Comparison of ENCODE assay signal across 15 cellular contexts in genomic region chr10:86301431-86301830, GRCh38.
DNase-seq lines count a peak whose midpoint lies in the region; ATAC-seq and TF ChIP-seq lines count a peak whose summit lies in the region.
"Had no signal": no experiment of that assay in that cellular context is flagged by ENCODE, and none has a peak within 500 bp of the region (broad histone marks: within the 10 kb centered on the region; RNA-seq: fewer than 3 reads in every experiment).

No MANE protein-coding gene starts in this region.

- no peak for TF ChIP-seq CTCF in RWPE2 (IDR thresholded peaks at IDR 0.05; ENCODE audit: poor library complexity, severe bottlenecking)
- TF ChIP-seq CTCF in WERI-Rb-1 (IDR thresholded peaks at IDR 0.05; ENCODE audit: low read depth, low read length) = no peak
- TF ChIP-seq CTCF in stomach (IDR thresholded peaks at IDR 0.05) = no peak

- H3K4me3 ChIP-seq in RWPE2 (ENCODE audit: severe bottlenecking) (no peak overlapping the region), WERI-Rb-1 (ENCODE audit: low read depth, low read length) (no peak overlapping the region), stomach (no peak overlapping the region)
- H3K4me3 ChIP-seq: A549, GM23338 had no signal

- TF ChIP-seq EP300 in stomach (IDR thresholded peaks at IDR 0.05) = no peak

- no peaks in the 10 kb centered on the region for H3K9me3 ChIP-seq in RWPE2 (ENCODE audit: severe bottlenecking)
- H3K9me3 ChIP-seq in WERI-Rb-1 (ENCODE audit: severe bottlenecking) = no peaks in the 10 kb centered on the region
- no peaks in the 10 kb centered on the region for H3K9me3 ChIP-seq in stomach
- H3K9me3 ChIP-seq: A549, BE2C had no signal

- no peak overlapping the region for H3K27ac ChIP-seq in RWPE2 (ENCODE audit: poor library complexity, severe bottlenecking)
- H3K27ac ChIP-seq in WERI-Rb-1 = no peak overlapping the region
- H3K27ac ChIP-seq in stomach = no peak overlapping the region
- H3K27ac ChIP-seq: A549, C4-2B had no signal

- no peak for ATAC-seq in RWPE2 (ENCODE audit: low read depth)
- ATAC-seq: A549, GM23338 had no signal

- no peaks in the 10 kb centered on the region for H3K4me1 ChIP-seq in RWPE2 (ENCODE audit: insufficient read depth, poor library complexity, severe bottlenecking)
- H3K4me1 ChIP-seq in stomach = no peaks in the 10 kb centered on the region
- H3K4me1 ChIP-seq: A549 had no signal

- WGBS in stomach, 5 donors = 45 to 88% (median 50%) methylated on average over 1 of the region's 1 CpG

- intact Hi-C loops in stomach (cut with DNase I; ENCODE audit: low total_unique reads) = no loop called here

- H3K27me3 ChIP-seq in RWPE2 (ENCODE audit: insufficient read depth, poor library complexity, severe bottlenecking) (no peaks in the 10 kb centered on the region), WERI-Rb-1 (ENCODE audit: insufficient read depth, low read depth, severe bottlenecking) (no peaks in the 10 kb centered on the region), stomach (no peaks in the 10 kb centered on the region)
- H3K27me3 ChIP-seq: BE2C had no signal

- DNase-seq in RWPE2 (ENCODE audit: low spot score) (peak; percentile 1), WERI-Rb-1 (peak; percentile 0), mesenteric fat pad (ENCODE audit: low spot score) (peak; percentile 4), stomach (peak; percentile 10), inferior parietal cortex (ENCODE audit: extremely low spot score) (no peak), COR-L47 (lab: John Stamatoyannopoulos, UW) (no peak)
- DNase-seq: BE2C; CD4-positive, alpha-beta memory T cell; DMS153; DMS79 treated with DMSO at 0.1 percent for 48 hours; EL; H7 had no signal

- H3K36me3 ChIP-seq in RWPE2 (ENCODE audit: low read depth) (no peaks in the 10 kb centered on the region), WERI-Rb-1 (no peaks in the 10 kb centered on the region), stomach (no peaks in the 10 kb centered on the region)
- H3K36me3 ChIP-seq: BE2C had no signal

- no peak for TF ChIP-seq POLR2A in stomach (IDR thresholded peaks at IDR 0.05)

Comparison
In these comparisons a context has a peak if more than half of its experiments do, and no peak if none do; other contexts are left out.
1. DNase-seq: peak in RWPE2 (single experiment), WERI-Rb-1 (single experiment), mesenteric fat pad (single experiment) and stomach (single experiment); none in inferior parietal cortex (single experiment) and COR-L47 (single experiment).